19 cellular contexts compared by ENCODE assay signal in genomic region chr2:120587997-120588336, GRCh38.
DNase-seq lines count a peak whose midpoint lies in the region; ATAC-seq, FAIRE-seq and TF ChIP-seq lines count a peak whose summit lies in the region.
"Had no signal": no experiment of that assay in that cellular context is flagged by ENCODE, and none has a peak within 500 bp of the region (broad histone marks: within the 10 kb centered on the region; RNA-seq: fewer than 3 reads in every experiment).

No MANE protein-coding gene starts in this region.

- H4K20me1 ChIP-seq in H1 (replicated peaks in 1 of 2; ENCODE audit: control insufficient read depth in 1 of 2, insufficient read depth in 2 of 2, low read length in 2 of 2) (no peaks in the 10 kb centered on the region), osteoblast (ENCODE audit: insufficient read depth, low read length) (no peaks in the 10 kb centered on the region)

- 29% methylated on average over 6 of the region's 6 CpGs; no CpG with 5 or more reads in 1 of the 2 experiments for WGBS in H1 (ENCODE audit: extremely low coverage in 1 of 2, insufficient coverage in 1 of 2, insufficient read length in 1 of 2, insufficient replicate concordance in 2 of 2, low coverage in 1 of 2, low lambda C conversion rate in 2 of 2, missing lambda C conversion rate in 1 of 2), 2 experiments
- WGBS in esophagus muscularis mucosa = 87% methylated on average over 6 of the region's 6 CpGs

- H2BK12ac ChIP-seq in H1 (ENCODE audit: low read depth, low read length) = peak overlapping the region; percentile 85; the same call in 1 of the 2 replicates

- no peak overlapping the region for H4K5ac ChIP-seq in H1 (ENCODE audit: insufficient read length, low read depth, low read length)

- H3K36me3 ChIP-seq in H7 (replicated peaks; ENCODE audit: control insufficient read depth, insufficient read depth, low read length) (no peaks in the 10 kb centered on the region), H1 (ENCODE audit: control insufficient read depth in 2 of 4, insufficient read depth in 4 of 4, low read length in 3 of 4) (no peaks in the 10 kb centered on the region), osteoblast (ENCODE audit: insufficient read depth, low read length) (no peaks in the 10 kb centered on the region), esophagus muscularis mucosa (no peaks in the 10 kb centered on the region)
- H3K36me3 ChIP-seq: HAP-1, Peyer's patch had no signal

- no peaks in the 10 kb centered on the region for H3K79me1 ChIP-seq in H1 (ENCODE audit: low read depth, low read length)

- TF ChIP-seq POLR2A in H1 (IDR thresholded peaks at IDR 0.05; ENCODE audit: control extremely low read depth in 1 of 2, low read depth in 2 of 2, low read length in 2 of 2) (no peak), esophagus muscularis mucosa (IDR thresholded peaks at IDR 0.05; ENCODE audit: low read depth) (no peak)

- ATAC-seq in GM18502 (IDR thresholded peaks at IDR 0.05; ENCODE audit: poor library complexity, unreplicated experiment) = no peak
- ATAC-seq: Right ventricle myocardium inferior had no signal

- H3K14ac ChIP-seq in H1 (ENCODE audit: insufficient read length) = no peak overlapping the region

- peak overlapping the region; percentile 32; the same call in 1 of the 2 replicates for H2AK5ac ChIP-seq in H1 (ENCODE audit: low read depth, low read length)

- POLR2A ChIA-PET in H1 (lab: Charles Lee; ENCODE audit: partially characterized antibody) = no interaction called here

- H3K4me1 ChIP-seq in H1 (replicated peaks in 1 of 4; ENCODE audit: control insufficient read depth in 3 of 4, insufficient read depth in 4 of 4, low read length in 3 of 4) (peaks cover 2 to 25% (median 15%) of the 10 kb centered on the region in 4 experiments), osteoblast (ENCODE audit: insufficient read depth, low read length) (peaks cover 16% of the 10 kb centered on the region), esophagus muscularis mucosa (peaks cover 0 to 16% (median 11%) of the 10 kb centered on the region in 4 donors)
- H3K4me1 ChIP-seq: Peyer's patch had no signal

- DNase-seq in H7 (peak; percentile 72), H1 (ENCODE audit: low read depth in 1 of 2, low spot score in 2 of 2) (no peak), islet precursor cell (peak; percentile 76), osteoblast (ENCODE audit: insufficient read length, low spot score, missing footprints) (peak; percentile 14), NCI-H2227 treated with DMSO at 0.1 percent for 48 hours (lab: John Stamatoyannopoulos, UW) (no peak), esophagus muscularis mucosa (ENCODE audit: extremely low spot score) (no peak)
- DNase-seq in activated naive CD4-positive, alpha-beta T cell (lab: John Stamatoyannopoulos, UW) = no peak
- DNase-seq: CD8-positive, alpha-beta memory T cell; MM.1S; NCI-H1092; NCI-H1436 treated with DMSO at 0.1 percent for 48 hours; NCI-H2081 treated with DMSO at 0.1 percent for 48 hours; NK-92 treated with Interleukin-12 subunit alpha and Interleukin-12 subunit beta, amount 100 ng/mL, for 24 hours; Peyer's patch had no signal

- TF ChIP-seq CTCF in H1 (IDR thresholded peaks at IDR 0.05; ENCODE audit: control extremely low read depth in 1 of 3, insufficient read depth in 1 of 3, low read depth in 1 of 3, low read length in 3 of 3) (no peak), osteoblast (IDR thresholded peaks at IDR 0.05; ENCODE audit: extremely low read depth, low read depth, low read length) (no peak), esophagus muscularis mucosa (IDR thresholded peaks at IDR 0.05) (no peak)

- peak; percentile 36 for FAIRE-seq in H1 (lab: Jason Lieb, UNC)
- FAIRE-seq: A204.1, GM12892 had no signal

- CTCF ChIA-PET in H1 (lab: Charles Lee; ENCODE audit: partially characterized antibody) = interaction anchor here (0.7 to 2.3 kb wide), 10 partner anchors 9 to 80 kb away, joined by 3 to 6 read pairs (median 3); no protein-coding TSS in a partner anchor

- H3K4ac ChIP-seq in H1 (replicated peaks; ENCODE audit: insufficient read length, low read depth, low read length) = peak overlapping the region; percentile 23

- H2AFZ ChIP-seq in H1 (ENCODE audit: low read length) (no peak overlapping the region), osteoblast (ENCODE audit: low read length) (no peak overlapping the region)

- H3K9ac ChIP-seq in H1 (replicated peaks in 1 of 4; ENCODE audit: extremely low read depth in 1 of 4, low read depth in 3 of 4, low read length in 3 of 4) = no peak overlapping the region

- no peak overlapping the region for H3K27ac ChIP-seq in H1 (ENCODE audit: low read depth, low read length)
- H3K27ac ChIP-seq in osteoblast (ENCODE audit: low read depth, low read length) = no peak overlapping the region
- H3K27ac ChIP-seq in esophagus muscularis mucosa (replicated peaks in 1 of 4) = no peak overlapping the region
- H3K27ac ChIP-seq: Peyer's patch had no signal

- H2BK20ac ChIP-seq in H1 (ENCODE audit: low read length) = peak overlapping the region; percentile 62

- H3K4me3 ChIP-seq in H7 (ENCODE audit: insufficient read depth, low read depth, low read length) (no peak overlapping the region), H1 (ENCODE audit: extremely low read depth in 1 of 4, insufficient read depth in 2 of 4, low read depth in 3 of 4, low read length in 4 of 4) (peak overlapping the region in 1 of 4 experiments; percentile 61; a peak in 2 of 8 replicates), osteoblast (ENCODE audit: insufficient read depth, low read length) (no peak overlapping the region), esophagus muscularis mucosa (no peak overlapping the region)
- H3K4me3 ChIP-seq: HAP-1 had no signal

- H3K56ac ChIP-seq in H1 (replicated peaks; ENCODE audit: insufficient read length, low read depth, low read length) = no peak overlapping the region

- H3K23ac ChIP-seq in H1 (ENCODE audit: insufficient read length) = no peak overlapping the region

- H3K18ac ChIP-seq in H1 (ENCODE audit: extremely low read depth, low read length) = peak overlapping the region; percentile 83

- no peak overlapping the region for H4K8ac ChIP-seq in H1 (ENCODE audit: extremely low read depth, insufficient read depth, low read length)

- H3K9me3 ChIP-seq in H1 (ENCODE audit: insufficient read depth in 2 of 2, low read depth in 1 of 2, low read length in 1 of 2) = no peaks in the 10 kb centered on the region
- H3K9me3 ChIP-seq in osteoblast (ENCODE audit: low read depth, low read length) = no peaks in the 10 kb centered on the region
- peaks cover 0 to 11% (median 0%) of the 10 kb centered on the region in 4 donors for H3K9me3 ChIP-seq in esophagus muscularis mucosa
- H3K9me3 ChIP-seq: Peyer's patch had no signal

- H2BK15ac ChIP-seq in H1 (ENCODE audit: low read length) = peak overlapping the region; percentile 53; the same call in 1 of the 2 replicates

- no peaks in the 10 kb centered on the region for H3K79me2 ChIP-seq in H1 (ENCODE audit: control insufficient read depth in 1 of 2, insufficient read depth in 2 of 2, low read length in 2 of 2)
- H3K79me2 ChIP-seq in osteoblast (ENCODE audit: insufficient read depth, low read length) = no peaks in the 10 kb centered on the region

- no peak overlapping the region for H4K91ac ChIP-seq in H1 (replicated peaks; ENCODE audit: insufficient read length, low read length)

- H3K27me3 ChIP-seq in H7 (ENCODE audit: control insufficient read depth, insufficient read depth, low read length) = peaks cover 26% of the 10 kb centered on the region
- peaks cover 7 to 56% (median 52%) of the 10 kb centered on the region in 4 experiments for H3K27me3 ChIP-seq in H1 (replicated peaks in 1 of 4; ENCODE audit: control insufficient read depth in 3 of 4, extremely low read depth in 1 of 4, insufficient read depth in 3 of 4, low read length in 3 of 4)
- H3K27me3 ChIP-seq in osteoblast (ENCODE audit: insufficient read depth, low read length) = no peaks in the 10 kb centered on the region
- peaks cover 0 to 37% (median 9%) of the 10 kb centered on the region in 4 donors for H3K27me3 ChIP-seq in esophagus muscularis mucosa

- intact Hi-C loops in esophagus muscularis mucosa (cut with DNase I) = no loop called here

- H2BK120ac ChIP-seq in H1 (replicated peaks; ENCODE audit: low read depth, low read length) = no peak overlapping the region

- H2BK5ac ChIP-seq in H1 (ENCODE audit: low read depth, low read length) = peak overlapping the region; percentile 77; the same call in 1 of the 2 replicates

- TF ChIP-seq RAD21 in H1 (IDR thresholded peaks at IDR 0.05 in 1 of 2, conservative IDR thresholded peaks at IDR 0.05 in 1 of 2; ENCODE audit: low read depth in 2 of 2, low read length in 2 of 2) = no peak

- H3K4me2 ChIP-seq in H1 (ENCODE audit: insufficient read depth in 1 of 2, low read depth in 2 of 2, low read length in 2 of 2) (peak overlapping the region; percentile 93 to 100), osteoblast (ENCODE audit: insufficient read depth, low read length) (no peak overlapping the region)

- peaks cover 14% of the 10 kb centered on the region; the same call in 1 of the 2 replicates for H3K23me2 ChIP-seq in H1 (ENCODE audit: low read depth, low read length)

- no peak for TF ChIP-seq EP300 in H1 (IDR thresholded peaks at IDR 0.05; ENCODE audit: borderline replicate concordance in 1 of 2, low read depth in 2 of 2, low read length in 2 of 2)
- no peak for TF ChIP-seq EP300 in esophagus muscularis mucosa (IDR thresholded peaks at IDR 0.05)

TF ChIP-seq in H1, 55 proteins besides CTCF, POLR2A, EP300 and RAD21:
- no peak for TF ChIP-seq TEAD4 (IDR thresholded peaks at IDR 0.05; ENCODE audit: low read depth, low read length)
- peak; percentile 9; the same call in 1 of the 2 replicates for TF ChIP-seq YY1 (IDR thresholded peaks at IDR 0.05; ENCODE audit: low read depth, low read length)

Comparison
In these comparisons a context has a peak if more than half of its experiments do, and no peak if none do; other contexts are left out.
1. DNase-seq: peak in H7 (single experiment), islet precursor cell (single experiment) and osteoblast (single experiment); none in H1 (0 of 2), activated naive CD4-positive, alpha-beta T cell (0 of 4), NCI-H2227 treated with DMSO at 0.1 percent for 48 hours (single experiment) and esophagus muscularis mucosa (single experiment).